Comparison of ENCODE assay signal across 8 cellular contexts in genomic region chrX:29662759-29663503, GRCh38.
A peak's percentile ranks its signal among the peaks of the same experiment; 100 is the strongest.
DNase-seq lines count a peak whose midpoint lies in the region; ATAC-seq and TF ChIP-seq lines count a peak whose summit lies in the region.

No MANE protein-coding gene starts in this region.

- H3K27me3 ChIP-seq in left lung, result no peaks in the 10 kb centered on the region

- H3K27ac Mint-ChIP-seq in T-cell, result no peak overlapping the region

- H3K27me3 Mint-ChIP-seq in T-cell, result no peaks in the 10 kb centered on the region

- no peaks in the 10 kb centered on the region for H3K36me3 Mint-ChIP-seq in T-cell

- H3K27ac ChIP-seq in left lung, result no peak overlapping the region

- DNase-seq in SW480 (ENCODE audit: low spot score), result peak; percentile 89
- no peak for DNase-seq in left lung
- no peak for DNase-seq in NCI-H2171 (lab: John Stamatoyannopoulos, UW)
- no peak for DNase-seq in T-cell
- DNase-seq in NCI-H1417 treated with DMSO at 0.1 percent for 48 hours (lab: John Stamatoyannopoulos, UW), result no peak
- DNase-seq in NCI-H1417 (lab: John Stamatoyannopoulos, UW), result no peak

- intact Hi-C loops in left lung (cut with DNase I), result no loop called here

- POLR2A ChIA-PET in T-cell (lab: Charles Lee), result no interaction called here

- TF ChIP-seq CTCF in left lung (IDR thresholded peaks at IDR 0.05), result no peak

- H3K4me1 Mint-ChIP-seq in T-cell, result no peaks in the 10 kb centered on the region

- peaks cover 0 to 10% (median 0%) of the 10 kb centered on the region in 3 donors for H3K9me3 Mint-ChIP-seq in T-cell

- H3K9me3 ChIP-seq in left lung, result no peaks in the 10 kb centered on the region

- H3K36me3 ChIP-seq in left lung, result no peaks in the 10 kb centered on the region

- no peak overlapping the region for H3K4me3 Mint-ChIP-seq in T-cell

- ATAC-seq in GM18499 (IDR thresholded peaks at IDR 0.05; ENCODE audit: insufficient read depth, unreplicated experiment), result peak; percentile 61
- ATAC-seq in HG02970 (IDR thresholded peaks at IDR 0.05; ENCODE audit: low FRiP score, unreplicated experiment), result peak; percentile 64
- ATAC-seq in left lung, result peak; percentile 88
- ATAC-seq in T-cell (replicated peaks in 1 of 4), result no peak

- no peak overlapping the region for H3K4me3 ChIP-seq in left lung

- CTCF ChIA-PET in T-cell (lab: Charles Lee), result no interaction called here

- no peaks in the 10 kb centered on the region for H3K4me1 ChIP-seq in left lung

Comparison
In these comparisons a context has a peak if more than half of its experiments do, and no peak if none do; other contexts are left out.
1. ATAC-seq: peak in GM18499 (single experiment), HG02970 (single experiment) and left lung (single experiment); none in T-cell (0 of 4).